13 cellular contexts compared by ENCODE assay signal in genomic region chr9:72858089-72858912, GRCh38.
A peak's percentile ranks its signal among the peaks of the same experiment; 100 is the strongest.
DNase-seq lines count a peak whose midpoint lies in the region; ATAC-seq and TF ChIP-seq lines count a peak whose summit lies in the region.
"Had no signal": no experiment of that assay in that cellular context is flagged by ENCODE, and none has a peak within 500 bp of the region (broad histone marks: within the 10 kb centered on the region; RNA-seq: fewer than 3 reads in every experiment).

No MANE protein-coding gene starts in this region.

- H4K20me1 ChIP-seq in GM23338 (replicated peaks; ENCODE audit: insufficient read depth), result no peaks in the 10 kb centered on the region

- no peak for TF ChIP-seq POLR2A in sigmoid colon (IDR thresholded peaks at IDR 0.05)

- no peaks in the 10 kb centered on the region for H3K79me2 ChIP-seq in GM23338 (replicated peaks; ENCODE audit: insufficient read depth)

- H3K36me3 ChIP-seq in GM23338 (ENCODE audit: insufficient read depth) (no peaks in the 10 kb centered on the region), sigmoid colon (no peaks in the 10 kb centered on the region)
- H3K36me3 ChIP-seq: suprapubic skin had no signal

- no peak; the same call in 2 of the 3 replicates for ATAC-seq in GM23338
- ATAC-seq in left ventricle myocardium superior, result peak; percentile 58
- no peak for ATAC-seq in GM19324 (IDR thresholded peaks at IDR 0.05; ENCODE audit: low FRiP score, unreplicated experiment)
- ATAC-seq in GM21526 (IDR thresholded peaks at IDR 0.05; ENCODE audit: low FRiP score, unreplicated experiment), result no peak
- ATAC-seq: activated T-helper 17 cell treated with anti-CD3 and anti-CD28 coated beads, Interleukin-2, amount 50 U/mL, for 72 hours had no signal

- no peak overlapping the region for H3K4me3 ChIP-seq in GM23338
- H3K4me3 ChIP-seq in sigmoid colon, result no peak overlapping the region
- H3K4me3 ChIP-seq: suprapubic skin had no signal

- H3K9me3 Mint-ChIP-seq in GM23338, result no peaks in the 10 kb centered on the region
- H3K9me3 Mint-ChIP-seq: activated T-helper 17 cell treated with anti-CD3 and anti-CD28 coated beads, Interleukin-2, amount 50 U/mL, for 72 hours; IgD-negative memory B cell had no signal

- H3K9me3 ChIP-seq in sigmoid colon, result no peaks in the 10 kb centered on the region
- H3K9me3 ChIP-seq: suprapubic skin had no signal

- H3K4me1 ChIP-seq in GM23338 (ENCODE audit: insufficient read depth), result no peaks in the 10 kb centered on the region
- H3K4me1 ChIP-seq in sigmoid colon, result peaks cover 0 to 36% (median 19%) of the 10 kb centered on the region in 4 donors

- H3K9me2 ChIP-seq in GM23338 (ENCODE audit: insufficient read depth), result no peaks in the 10 kb centered on the region

- H3F3A ChIP-seq in GM23338 (replicated peaks; ENCODE audit: low read depth), result no peaks in the 10 kb centered on the region

- H3K27ac ChIP-seq in GM23338 (ENCODE audit: low read depth) (no peak overlapping the region), sigmoid colon (peak overlapping the region in 3 of 4 donors; percentile 18 to 28 (median 19))
- H3K27ac ChIP-seq: suprapubic skin had no signal

- no peak for DNase-seq in GM23338 (ENCODE audit: low spot score)
- DNase-seq in UCSD-AML1 (lab: John Stamatoyannopoulos, UW; ENCODE audit: unreplicated experiment), result peak; percentile 9
- no peak for DNase-seq in left ventricle myocardium superior
- no peak for DNase-seq in sigmoid colon
- no peak for DNase-seq in effector CD8-positive, alpha-beta T cell (lab: John Stamatoyannopoulos, UW)
- no peak for DNase-seq in activated naive CD4-positive, alpha-beta T cell (lab: John Stamatoyannopoulos, UW)
- DNase-seq: NCI-H524; stimulated activated CD4-positive, alpha-beta T cell treated with anti-CD3 and anti-CD28 coated beads, Interleukin-1b, Interleukin-23, amount 100 ng/mL, for 48 hours had no signal

- TF ChIP-seq CTCF in GM23338 (conservative IDR thresholded peaks at IDR 0.05; ENCODE audit: low read depth in 2 of 2), result no peak
- no peak for TF ChIP-seq CTCF in sigmoid colon (IDR thresholded peaks at IDR 0.05)

- no peaks in the 10 kb centered on the region for H3K36me3 Mint-ChIP-seq in GM23338 (ENCODE audit: low read depth)
- H3K36me3 Mint-ChIP-seq: IgD-negative memory B cell had no signal

- H3K27me3 ChIP-seq in GM23338 (ENCODE audit: insufficient read depth) (no peaks in the 10 kb centered on the region), sigmoid colon (no peaks in the 10 kb centered on the region)
- H3K27me3 ChIP-seq: suprapubic skin had no signal

- peak overlapping the region; percentile 69 for H2AFZ ChIP-seq in GM23338

- intact Hi-C loops in left ventricle myocardium superior (cut with micrococcal nuclease), result loop anchor here (5.0 kb wide), 1 partner anchor 164 kb away; no protein-coding TSS in a partner anchor
- intact Hi-C loops in sigmoid colon (cut with DNase I), result loop anchor here (5.0 kb wide), 1 partner anchor 324 kb away; no protein-coding TSS in a partner anchor

- H3K27me3 Mint-ChIP-seq in GM23338 (ENCODE audit: insufficient read depth, low read depth, poor library complexity), result peaks cover 2% of the 10 kb centered on the region
- H3K27me3 Mint-ChIP-seq: IgD-negative memory B cell had no signal

- WGBS in sigmoid colon, 2 donors, result 49 to 57% methylated on average over 5 of the region's 5 CpGs

- H3K4me2 ChIP-seq in GM23338, result no peak overlapping the region

- no peak overlapping the region for H3K4me3 Mint-ChIP-seq in GM23338
- H3K4me3 Mint-ChIP-seq: activated T-helper 17 cell treated with anti-CD3 and anti-CD28 coated beads, Interleukin-2, amount 50 U/mL, for 72 hours; IgD-negative memory B cell had no signal

- no peak overlapping the region for H3K27ac Mint-ChIP-seq in GM23338
- H3K27ac Mint-ChIP-seq: activated T-helper 17 cell treated with anti-CD3 and anti-CD28 coated beads, Interleukin-2, amount 50 U/mL, for 72 hours; IgD-negative memory B cell had no signal

- H3K4me1 Mint-ChIP-seq in GM23338, result peaks cover 18% of the 10 kb centered on the region
- H3K4me1 Mint-ChIP-seq: activated T-helper 17 cell treated with anti-CD3 and anti-CD28 coated beads, Interleukin-2, amount 50 U/mL, for 72 hours had no signal

- TF ChIP-seq EP300 in sigmoid colon (IDR thresholded peaks at IDR 0.05), result no peak

TF ChIP-seq in GM23338, 12 proteins besides CTCF, POLR2A, EP300 and RAD21 (continues in another document):
- TF ChIP-seq, protein P1, sequence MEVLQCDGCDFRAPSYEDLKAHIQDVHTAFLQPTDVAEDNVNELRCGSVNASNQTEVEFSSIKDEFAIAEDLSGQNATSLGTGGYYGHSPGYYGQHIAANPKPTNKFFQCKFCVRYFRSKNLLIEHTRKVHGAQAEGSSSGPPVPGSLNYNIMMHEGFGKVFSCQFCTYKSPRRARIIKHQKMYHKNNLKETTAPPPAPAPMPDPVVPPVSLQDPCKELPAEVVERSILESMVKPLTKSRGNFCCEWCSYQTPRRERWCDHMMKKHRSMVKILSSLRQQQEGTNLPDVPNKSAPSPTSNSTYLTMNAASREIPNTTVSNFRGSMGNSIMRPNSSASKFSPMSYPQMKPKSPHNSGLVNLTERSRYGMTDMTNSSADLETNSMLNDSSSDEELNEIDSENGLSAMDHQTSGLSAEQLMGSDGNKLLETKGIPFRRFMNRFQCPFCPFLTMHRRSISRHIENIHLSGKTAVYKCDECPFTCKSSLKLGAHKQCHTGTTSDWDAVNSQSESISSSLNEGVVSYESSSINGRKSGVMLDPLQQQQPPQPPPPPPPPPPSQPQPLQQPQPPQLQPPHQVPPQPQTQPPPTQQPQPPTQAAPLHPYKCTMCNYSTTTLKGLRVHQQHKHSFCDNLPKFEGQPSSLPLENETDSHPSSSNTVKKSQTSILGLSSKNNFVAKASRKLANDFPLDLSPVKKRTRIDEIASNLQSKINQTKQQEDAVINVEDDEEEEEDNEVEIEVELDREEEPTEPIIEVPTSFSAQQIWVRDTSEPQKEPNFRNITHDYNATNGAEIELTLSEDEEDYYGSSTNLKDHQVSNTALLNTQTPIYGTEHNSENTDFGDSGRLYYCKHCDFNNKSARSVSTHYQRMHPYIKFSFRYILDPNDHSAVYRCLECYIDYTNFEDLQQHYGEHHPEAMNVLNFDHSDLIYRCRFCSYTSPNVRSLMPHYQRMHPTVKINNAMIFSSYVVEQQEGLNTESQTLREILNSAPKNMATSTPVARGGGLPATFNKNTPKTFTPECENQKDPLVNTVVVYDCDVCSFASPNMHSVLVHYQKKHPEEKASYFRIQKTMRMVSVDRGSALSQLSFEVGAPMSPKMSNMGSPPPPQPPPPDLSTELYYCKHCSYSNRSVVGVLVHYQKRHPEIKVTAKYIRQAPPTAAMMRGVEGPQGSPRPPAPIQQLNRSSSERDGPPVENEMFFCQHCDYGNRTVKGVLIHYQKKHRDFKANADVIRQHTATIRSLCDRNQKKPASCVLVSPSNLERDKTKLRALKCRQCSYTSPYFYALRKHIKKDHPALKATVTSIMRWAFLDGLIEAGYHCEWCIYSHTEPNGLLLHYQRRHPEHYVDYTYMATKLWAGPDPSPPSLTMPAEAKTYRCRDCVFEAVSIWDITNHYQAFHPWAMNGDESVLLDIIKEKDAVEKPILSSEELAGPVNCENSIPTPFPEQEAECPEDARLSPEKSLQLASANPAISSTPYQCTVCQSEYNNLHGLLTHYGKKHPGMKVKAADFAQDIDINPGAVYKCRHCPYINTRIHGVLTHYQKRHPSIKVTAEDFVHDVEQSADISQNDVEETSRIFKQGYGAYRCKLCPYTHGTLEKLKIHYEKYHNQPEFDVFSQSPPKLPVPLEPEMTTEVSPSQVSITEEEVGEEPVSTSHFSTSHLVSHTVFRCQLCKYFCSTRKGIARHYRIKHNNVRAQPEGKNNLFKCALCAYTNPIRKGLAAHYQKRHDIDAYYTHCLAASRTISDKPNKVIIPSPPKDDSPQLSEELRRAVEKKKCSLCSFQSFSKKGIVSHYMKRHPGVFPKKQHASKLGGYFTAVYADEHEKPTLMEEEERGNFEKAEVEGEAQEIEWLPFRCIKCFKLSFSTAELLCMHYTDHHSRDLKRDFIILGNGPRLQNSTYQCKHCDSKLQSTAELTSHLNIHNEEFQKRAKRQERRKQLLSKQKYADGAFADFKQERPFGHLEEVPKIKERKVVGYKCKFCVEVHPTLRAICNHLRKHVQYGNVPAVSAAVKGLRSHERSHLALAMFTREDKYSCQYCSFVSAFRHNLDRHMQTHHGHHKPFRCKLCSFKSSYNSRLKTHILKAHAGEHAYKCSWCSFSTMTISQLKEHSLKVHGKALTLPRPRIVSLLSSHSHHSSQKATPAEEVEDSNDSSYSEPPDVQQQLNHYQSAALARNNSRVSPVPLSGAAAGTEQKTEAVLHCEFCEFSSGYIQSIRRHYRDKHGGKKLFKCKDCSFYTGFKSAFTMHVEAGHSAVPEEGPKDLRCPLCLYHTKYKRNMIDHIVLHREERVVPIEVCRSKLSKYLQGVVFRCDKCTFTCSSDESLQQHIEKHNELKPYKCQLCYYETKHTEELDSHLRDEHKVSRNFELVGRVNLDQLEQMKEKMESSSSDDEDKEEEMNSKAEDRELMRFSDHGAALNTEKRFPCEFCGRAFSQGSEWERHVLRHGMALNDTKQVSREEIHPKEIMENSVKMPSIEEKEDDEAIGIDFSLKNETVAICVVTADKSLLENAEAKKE (CRISPR knock-in tag; IDR thresholded peaks at IDR 0.05), result no peak
- TF ChIP-seq EZH2phosphoT487 (IDR thresholded peaks at IDR 0.05; ENCODE audit: unreplicated experiment) (no peak), ZNF331 (CRISPR knock-in tag; IDR thresholded peaks at IDR 0.05; ENCODE audit: low read depth) (no peak), JUNB (IDR thresholded peaks at IDR 0.05; ENCODE audit: unreplicated experiment) (no peak), ZNF114 (CRISPR knock-in tag; IDR thresholded peaks at IDR 0.05) (no peak)
